ENCODE assay signal across 8 cellular contexts in genomic region chr1:40531381-40532061, GRCh38. TPM values are rescaled to one million over a fixed set of nuclear protein-coding genes. Genes with fewer than 3 reads are reported as not detected.
DNase-seq lines count a peak whose midpoint lies in the region; TF ChIP-seq lines count a peak whose summit lies in the region.

ZNF684 (plus strand) TSS chr1:40531637; CDS start chr1:40533167, 1,530 bp downstream.

- peaks cover 25% of the 10 kb centered on the region for H3K4me1 Mint-ChIP-seq in activated naive CD4-positive, alpha-beta T cell treated with anti-CD3 and anti-CD28 coated beads, Interleukin-2, amount 10 ng/mL, durations not matched to agents 7 days and 5 days

- peak within 1 kb of the TSS; percentile 89 for H3K27ac Mint-ChIP-seq in activated naive CD4-positive, alpha-beta T cell treated with anti-CD3 and anti-CD28 coated beads, Interleukin-2, amount 10 ng/mL, durations not matched to agents 7 days and 5 days

- DNase-seq in GM04503 (ENCODE audit: low read depth) (peak; percentile 81), HFF-Myc (ENCODE audit: extremely low read depth, low read depth) (peak; percentile 91), NAMALWA (ENCODE audit: low spot score) (peak; percentile 92), SK-MEL-5 (ENCODE audit: low read depth, low spot score) (peak; percentile 94), globus pallidus (ENCODE audit: low spot score) (peak; percentile 92), occipital lobe (lab: John Stamatoyannopoulos, UW) (peak; percentile 92)
- peak; percentile 89 for DNase-seq in activated naive CD4-positive, alpha-beta T cell treated with anti-CD3 and anti-CD28 coated beads, Interleukin-2, amount 10 ng/mL, durations not matched to agents 7 days and 5 days

- in situ Hi-C loops in SK-MEL-5 (cut with HindIII; ENCODE audit: low pct_unique_long_range_greater_than_20kb, low sequenced_read_pairs), result no loop called here

- H3K36me3 Mint-ChIP-seq in activated naive CD4-positive, alpha-beta T cell treated with anti-CD3 and anti-CD28 coated beads, Interleukin-2, amount 10 ng/mL, durations not matched to agents 7 days and 5 days, result peaks cover 25% of the 10 kb centered on the region

- CTCF ChIA-PET in activated naive CD4-positive, alpha-beta T cell treated with anti-CD3 and anti-CD28 coated beads, Interleukin-2, amount 10 ng/mL, durations not matched to agents 7 days and 5 days (lab: Charles Lee), result interaction anchor here (0.6 to 2.0 kb wide), 15 partner anchors 10 to 1765 kb away, joined by 3 to 9 read pairs (median 4); partner anchors contain the start of gene EXO5

- peak within 1 kb of the TSS; percentile 95 for H3K4me3 Mint-ChIP-seq in activated naive CD4-positive, alpha-beta T cell treated with anti-CD3 and anti-CD28 coated beads, Interleukin-2, amount 10 ng/mL, durations not matched to agents 7 days and 5 days

- peaks cover 9% of the 10 kb centered on the region for H3K27me3 Mint-ChIP-seq in activated naive CD4-positive, alpha-beta T cell treated with anti-CD3 and anti-CD28 coated beads, Interleukin-2, amount 10 ng/mL, durations not matched to agents 7 days and 5 days

- H3K27ac ChIP-seq in temporal lobe (ENCODE audit: low read depth, low read length), result peak within 1 kb of the TSS; percentile 84

- peaks cover 18% of the 10 kb centered on the region for H3K9me3 Mint-ChIP-seq in activated naive CD4-positive, alpha-beta T cell treated with anti-CD3 and anti-CD28 coated beads, Interleukin-2, amount 10 ng/mL, durations not matched to agents 7 days and 5 days

- H3K4me3 ChIP-seq in HFF-Myc (replicated peaks; ENCODE audit: low read depth, low read length), result peak within 1 kb of the TSS; percentile 77

- TF ChIP-seq CTCF in HFF-Myc (IDR thresholded peaks at IDR 0.05; ENCODE audit: low read depth, low read length, missing control alignments), result no peak

RNA-seq across cellular contexts. Expression of gene ZNF684, which starts in this region (rescaled TPM):
- total RNA-seq in SK-MEL-5 (2014; rRNA removed; shearing (Covaris generic)), result 3.0 and 3.8 TPM in 2 replicates
- polyA plus RNA-seq in SK-MEL-5 (2015; cell fraction: cytosol; rRNA removed), result 1.4 and 8.2 TPM in 2 replicates
- polyA plus RNA-seq in SK-MEL-5 (2015; cell fraction: nucleus; rRNA removed), result 4.2 and 4.7 TPM in 2 replicates
- total RNA-seq in occipital lobe (6.1 TPM), temporal lobe (6.6 TPM)

Comparison
In these comparisons a context has a peak if more than half of its experiments do, and no peak if none do; other contexts are left out.
1. Peak in every context shown above with its lines: DNase-seq, H3K4me3 ChIP-seq and H3K27ac ChIP-seq.